Comparison of ENCODE assay signal across 9 cellular contexts in the genomic region with DNA sequence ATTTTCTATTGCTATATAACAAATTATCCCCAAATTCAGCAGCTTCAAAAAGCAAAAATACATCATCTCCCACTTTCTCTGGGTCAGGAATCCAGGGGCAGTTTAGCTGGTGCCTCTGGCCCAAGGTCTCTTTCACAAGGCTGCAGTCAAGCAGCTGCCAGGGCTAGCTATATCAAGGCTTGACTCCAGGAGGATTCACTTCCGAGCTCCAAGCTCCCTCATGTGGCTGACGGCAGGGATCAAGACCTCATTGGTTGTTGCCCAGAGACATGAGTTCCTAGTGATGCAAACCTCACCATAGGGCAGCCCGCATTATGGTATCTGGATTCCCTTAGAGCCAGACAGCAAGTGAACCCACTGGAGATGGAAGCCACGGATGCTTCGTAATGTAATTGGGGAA. TPM values are rescaled to one million over a fixed set of nuclear protein-coding genes. Genes with fewer than 3 reads are reported as not detected.
A peak's percentile ranks its signal among the peaks of the same experiment; 100 is the strongest.
DNase-seq lines count a peak whose midpoint lies in the region; ATAC-seq, FAIRE-seq and TF ChIP-seq lines count a peak whose summit lies in the region.
"Had no signal": no experiment of that assay in that cellular context is flagged by ENCODE, and none has a peak within 500 bp of the region (broad histone marks: within the 10 kb centered on the region; RNA-seq: fewer than 3 reads in every experiment).

No MANE protein-coding gene starts in this region.

- H3K27ac ChIP-seq in prostate gland: no peak overlapping the region
- H3K27ac ChIP-seq: HL-60 had no signal

- TF ChIP-seq CTCF in GM12865 (IDR thresholded peaks at IDR 0.05; ENCODE audit: insufficient read depth, low read depth, low read length, missing control alignments): no peak
- peak; percentile 26 for TF ChIP-seq CTCF in foreskin fibroblast (IDR thresholded peaks at IDR 0.05; ENCODE audit: low read depth, low read length)
- TF ChIP-seq CTCF in prostate gland (IDR thresholded peaks at IDR 0.05): peak in 2 of 4 experiments; percentile 15 to 43

- H3K36me3 ChIP-seq in prostate gland: no peaks in the 10 kb centered on the region

- FAIRE-seq in RCC 7860 (lab: Jason Lieb, UNC): no peak

- no peaks in the 10 kb centered on the region for H3K9me3 ChIP-seq in prostate gland

- TF ChIP-seq POLR2A in prostate gland (IDR thresholded peaks at IDR 0.05): no peak

- no peaks in the 10 kb centered on the region for H3K4me1 ChIP-seq in prostate gland (replicated peaks)

- no peak overlapping the region for H3K4me3 ChIP-seq in GM12865 (ENCODE audit: low read depth, low read length)
- no peak overlapping the region for H3K4me3 ChIP-seq in foreskin fibroblast (ENCODE audit: low read depth in 1 of 2, low read length in 2 of 2)
- no peak overlapping the region for H3K4me3 ChIP-seq in prostate gland

- intact Hi-C loops in prostate gland (cut with DNase I): no loop called here

- ATAC-seq in GM18909 (IDR thresholded peaks at IDR 0.05; ENCODE audit: poor library complexity, unreplicated experiment) (no peak), HG03469 (IDR thresholded peaks at IDR 0.05; ENCODE audit: unreplicated experiment) (no peak)

- DNase-seq in GM12865 (ENCODE audit: low read depth) (peak; percentile 28), RCC 7860 (ENCODE audit: low spot score) (peak; percentile 25), foreskin fibroblast (peak; percentile 45 to 66), prostate gland (ENCODE audit: low spot score) (peak; percentile 22), T-helper 2 cell (no peak)
- no peak for DNase-seq in activated naive CD4-positive, alpha-beta T cell (lab: John Stamatoyannopoulos, UW)

- H3K27me3 ChIP-seq in prostate gland (replicated peaks; ENCODE audit: insufficient read depth): no peaks in the 10 kb centered on the region

- 55% methylated on average over 5 of the region's 5 CpGs for WGBS in prostate gland

RNA-seq across cellular contexts. Expression of a gene that starts 1.3 kb away (rescaled TPM):
- total RNA-seq in prostate gland: under 1 TPM; 0.32 to 0.34 TPM

RNA-seq across cellular contexts. Expression of a gene that starts 42.5 kb away (rescaled TPM):
- 1 to 10 TPM in 1 of 2 donors, not detected in 1; 1.5 TPM for total RNA-seq in prostate gland

RNA-seq across cellular contexts. Expression of a gene that starts 56.2 kb away (rescaled TPM):
- total RNA-seq in prostate gland: not detected

Comparison
In these comparisons a context has a peak if more than half of its experiments do, and no peak if none do; other contexts are left out.
1. DNase-seq: peak in GM12865 (single experiment), RCC 7860 (single experiment), foreskin fibroblast (2 of 2) and prostate gland (single experiment); none in activated naive CD4-positive, alpha-beta T cell (0 of 4) and T-helper 2 cell (0 of 5).